11 cellular contexts compared by ENCODE assay signal in genomic region chr1:218755128-218755527, GRCh38.
"Had no signal": no experiment of that assay in that cellular context is flagged by ENCODE, and none has a peak within 500 bp of the region (broad histone marks: within the 10 kb centered on the region; RNA-seq: fewer than 3 reads in every experiment).

No MANE protein-coding gene starts in this region.

- ATAC-seq: gastroesophageal sphincter had no signal

- H3K36me3 ChIP-seq: gastroesophageal sphincter had no signal

- H3K4me1 ChIP-seq: gastroesophageal sphincter, parathyroid adenoma had no signal

- H3K9me3 ChIP-seq: gastroesophageal sphincter had no signal

- H3K4me3 ChIP-seq: gastroesophageal sphincter, skin epidermis had no signal

- DNase-seq: activated CD4-positive, alpha-beta T cell treated with anti-CD3 and anti-CD28 coated beads, Interleukin-2, amount 50 U/mL, for 4 hours; activated CD4-positive, CD25-positive, alpha-beta regulatory T cell treated with anti-CD3 and anti-CD28 coated beads, Interleukin-2, amount 50 U/mL, for 72 hours; activated effector memory CD4-positive, alpha-beta T cell treated with anti-CD3 and anti-CD28 coated beads, Interleukin-2, amount 50 U/mL, for 16 hours; activated T-cell treated with anti-CD3 and anti-CD28 coated beads, Interleukin-2, amount 50 U/mL, for 24 hours; amygdala; cortex of kidney; effector memory CD4-positive, alpha-beta T cell; retina had no signal

- H3K27me3 ChIP-seq: gastroesophageal sphincter had no signal

- H3K27ac ChIP-seq: gastroesophageal sphincter, parathyroid adenoma, skin epidermis had no signal
